8 cellular contexts compared by ENCODE assay signal in genomic region chr6:42217523-42218367, GRCh38. TPM values are rescaled to one million over a fixed set of nuclear protein-coding genes. Genes with fewer than 3 reads are reported as not detected.
A peak's percentile ranks its signal among the peaks of the same experiment; 100 is the strongest.
DNase-seq lines count a peak whose midpoint lies in the region; ATAC-seq and TF ChIP-seq lines count a peak whose summit lies in the region.

Gene MRPS10 (minus strand): TSS chr6:42217861. CDS start chr6:42217849, 12 bp downstream.

- H3K9me3 Mint-ChIP-seq in activated T-helper 17 cell treated with anti-CD3 and anti-CD28 coated beads, Interleukin-2, amount 50 U/mL, for 72 hours: no peaks in the 10 kb centered on the region
- no peaks in the 10 kb centered on the region for H3K9me3 Mint-ChIP-seq in naive thymus-derived CD8-positive, alpha-beta T cell

- H3K4me3 ChIP-seq in LNCaP clone FGC (ENCODE audit: low read depth, low read length): peak within 1 kb of the TSS; percentile 86
- peak within 1 kb of the TSS; percentile 98 for H3K4me3 ChIP-seq in fibroblast of mammary gland (ENCODE audit: control insufficient read depth, low read depth, low read length)

- H3K4me1 Mint-ChIP-seq in activated T-helper 17 cell treated with anti-CD3 and anti-CD28 coated beads, Interleukin-2, amount 50 U/mL, for 72 hours: peaks cover 4% of the 10 kb centered on the region
- H3K4me1 Mint-ChIP-seq in naive thymus-derived CD8-positive, alpha-beta T cell: peaks cover 8 to 32% (median 26%) of the 10 kb centered on the region in 4 donors

- POLR2A ChIA-PET in RWPE1 (lab: Yijun Ruan, JAX; ENCODE audit: low non-redundant PET): no interaction called here
- POLR2A ChIA-PET in naive thymus-derived CD8-positive, alpha-beta T cell (lab: Charles Lee): interaction anchor here (0.6 to 1.4 kb wide), 6 partner anchors 27 to 484 kb away, joined by 3 to 6 read pairs (median 3); partner anchors contain the start of genes TOMM6 and TRERF1

- H3K27ac ChIP-seq in RWPE1: peak within 1 kb of the TSS; percentile 80

- peaks cover 28% of the 10 kb centered on the region for H3K36me3 Mint-ChIP-seq in activated T-helper 17 cell treated with anti-CD3 and anti-CD28 coated beads, Interleukin-2, amount 50 U/mL, for 72 hours (ENCODE audit: low read depth)
- peaks cover 0 to 19% (median 4%) of the 10 kb centered on the region in 3 donors for H3K36me3 Mint-ChIP-seq in naive thymus-derived CD8-positive, alpha-beta T cell

- no peaks in the 10 kb centered on the region for H3K27me3 Mint-ChIP-seq in activated T-helper 17 cell treated with anti-CD3 and anti-CD28 coated beads, Interleukin-2, amount 50 U/mL, for 72 hours
- no peaks in the 10 kb centered on the region for H3K27me3 Mint-ChIP-seq in naive thymus-derived CD8-positive, alpha-beta T cell

- DNase-seq in Daoy (ENCODE audit: low read depth) (peak; percentile 96), GOT3 (lab: John Stamatoyannopoulos, UW) (peak; percentile 75), LNCaP clone FGC (ENCODE audit: low read depth) (peak; percentile 95), RWPE1 (ENCODE audit: low spot score) (peak; percentile 91), fibroblast of mammary gland (ENCODE audit: low read depth) (peak; percentile 93)
- peak; percentile 81 to 96 (median 88) for DNase-seq in naive thymus-derived CD8-positive, alpha-beta T cell
- peak; percentile 76 to 88 (median 84) for DNase-seq in stimulated activated naive CD4-positive, alpha-beta T cell (lab: John Stamatoyannopoulos, UW)

- ATAC-seq in activated T-helper 17 cell treated with anti-CD3 and anti-CD28 coated beads, Interleukin-2, amount 50 U/mL, for 72 hours (replicated peaks): peak; percentile 99
- peak; percentile 99 for ATAC-seq in naive thymus-derived CD8-positive, alpha-beta T cell

- no peak for TF ChIP-seq CTCF in LNCaP clone FGC (IDR thresholded peaks at IDR 0.05; ENCODE audit: control insufficient read depth, extremely low read depth, insufficient read depth)
- no peak for TF ChIP-seq CTCF in RWPE1 (conservative IDR thresholded peaks at IDR 0.05; ENCODE audit: low read depth)
- TF ChIP-seq CTCF in fibroblast of mammary gland (conservative IDR thresholded peaks at IDR 0.05; ENCODE audit: control insufficient read depth, insufficient read depth, low read depth, low read length): no peak

- CTCF ChIA-PET in RWPE1 (lab: Yijun Ruan, JAX): interaction anchor here (0.7 kb wide), 1 partner anchor 330 kb away, joined by 4 read pairs; no protein-coding TSS in a partner anchor

- H3K4me3 Mint-ChIP-seq in activated T-helper 17 cell treated with anti-CD3 and anti-CD28 coated beads, Interleukin-2, amount 50 U/mL, for 72 hours: peak within 1 kb of the TSS; percentile 96
- H3K4me3 Mint-ChIP-seq in naive thymus-derived CD8-positive, alpha-beta T cell: peak within 1 kb of the TSS; percentile 95 to 100 (median 98)

- H3K27ac Mint-ChIP-seq in activated T-helper 17 cell treated with anti-CD3 and anti-CD28 coated beads, Interleukin-2, amount 50 U/mL, for 72 hours: peak within 1 kb of the TSS; percentile 96
- H3K27ac Mint-ChIP-seq in naive thymus-derived CD8-positive, alpha-beta T cell: peak within 1 kb of the TSS; percentile 93 to 99 (median 97)

RNA-seq across cellular contexts. Expression of gene MRPS10, which starts in this region (rescaled TPM):
- total RNA-seq in Daoy (2014; rRNA removed; shearing (Covaris generic)): 95.7 and 99.2 TPM in 2 replicates
- total RNA-seq in activated T-helper 17 cell treated with anti-CD3 and anti-CD28 coated beads, Interleukin-2, amount 50 U/mL, for 72 hours: 10 to 100 TPM; 23.9 to 42.3 TPM
- total RNA-seq in naive thymus-derived CD8-positive, alpha-beta T cell: 10 to 100 TPM; 29.0 to 31.8 TPM
- 10 to 100 TPM; 48.1 to 57.6 (median 48.4) TPM for polyA plus RNA-seq in naive thymus-derived CD8-positive, alpha-beta T cell

Comparison
In these comparisons a context has a peak if more than half of its experiments do, and no peak if none do; other contexts are left out.
1. Peak in every context shown above with its lines: DNase-seq, ATAC-seq, H3K4me3 ChIP-seq and H3K27ac ChIP-seq.